Comparison of ENCODE assay signal across 24 cellular contexts in the genomic region with DNA sequence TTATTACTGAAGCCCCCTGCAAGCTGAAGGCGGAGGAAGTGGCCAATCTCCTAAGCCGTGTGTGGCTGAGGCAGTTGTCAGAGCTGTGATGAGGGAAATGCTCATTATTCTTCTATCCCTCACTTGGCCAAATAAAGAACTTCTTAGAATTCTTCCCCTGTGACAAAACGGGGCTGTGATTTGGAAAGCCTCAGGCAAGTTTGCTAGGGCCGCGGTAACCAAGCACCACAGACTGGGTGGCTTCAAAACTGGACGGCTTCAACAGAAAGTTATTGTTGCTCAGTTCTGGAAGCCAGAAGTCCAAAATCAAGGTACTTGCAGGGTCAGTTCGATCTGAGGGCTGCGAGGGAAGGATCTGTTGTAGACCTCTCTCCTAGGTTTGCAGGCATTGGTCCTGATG.
A peak's percentile ranks its signal among the peaks of the same experiment; 100 is the strongest.
DNase-seq lines count a peak whose midpoint lies in the region; ATAC-seq, FAIRE-seq and TF ChIP-seq lines count a peak whose summit lies in the region.
"Had no signal": no experiment of that assay in that cellular context is flagged by ENCODE, and none has a peak within 500 bp of the region (broad histone marks: within the 10 kb centered on the region; RNA-seq: fewer than 3 reads in every experiment).

No MANE protein-coding gene starts in this region.

- peak; percentile 90 for DNase-seq in AG10803 (ENCODE audit: low read depth)
- peak; percentile 76 for DNase-seq in GM23248
- peak; percentile 72 for DNase-seq in adipocyte (ENCODE audit: low read depth)
- no peak for DNase-seq in keratinocyte (ENCODE audit: low read depth, low spot score)
- DNase-seq in upper lobe of left lung = no peak
- no peak for DNase-seq in activated CD4-positive, alpha-beta memory T cell treated with anti-CD3 and anti-CD28 coated beads for 36 hours
- DNase-seq: activated CD4-positive, alpha-beta memory T cell treated with anti-CD3 and anti-CD28 coated beads, Interleukin-2, amount 10 ng/mL, durations not matched to agents 7 days and 5 days; activated naive CD4-positive, alpha-beta T cell treated with anti-CD3 and anti-CD28 coated beads, Interleukin-2, amount 50 U/mL, for 16 hours; activated T-cell treated with anti-CD3 and anti-CD28 coated beads, Interleukin-2, amount 50 U/mL, for 24 hours; CD8-positive, alpha-beta memory T cell; DND-41; endodermal cell; KG1; left colon; midbrain; NCI-H1048; NCI-H510A treated with DMSO at 0.1 percent for 48 hours; nephron progenitor cell; psoas muscle; SHP77; stimulated activated CD8-positive, alpha-beta memory T cell treated with anti-CD3 and anti-CD28 coated beads, Interleukin-4, amount 100 ng/mL, for 48 hours; T-helper 2 cell had no signal

- H3K9me3 Mint-ChIP-seq in activated CD4-positive, alpha-beta memory T cell treated with anti-CD3 and anti-CD28 coated beads for 36 hours = no peaks in the 10 kb centered on the region
- H3K9me3 Mint-ChIP-seq: activated CD4-positive, alpha-beta memory T cell treated with anti-CD3 and anti-CD28 coated beads, Interleukin-2, amount 10 ng/mL, durations not matched to agents 7 days and 5 days; activated T-cell treated with anti-CD3 and anti-CD28 coated beads, Interleukin-2, amount 50 U/mL, for 24 hours; CD8-positive, alpha-beta memory T cell; endodermal cell; nephron progenitor cell had no signal

- H3K27ac ChIP-seq in GM23248 = peak overlapping the region; percentile 67
- H3K27ac ChIP-seq in keratinocyte (ENCODE audit: control insufficient read depth, insufficient read depth, low read length) = peak overlapping the region; percentile 90
- H3K27ac ChIP-seq in upper lobe of left lung = no peak overlapping the region
- H3K27ac ChIP-seq: psoas muscle had no signal

- POLR2A ChIA-PET in activated CD4-positive, alpha-beta memory T cell treated with anti-CD3 and anti-CD28 coated beads for 36 hours (lab: Charles Lee) = no interaction called here

- no peak overlapping the region for H3K27ac Mint-ChIP-seq in activated CD4-positive, alpha-beta memory T cell treated with anti-CD3 and anti-CD28 coated beads for 36 hours
- H3K27ac Mint-ChIP-seq: activated CD4-positive, alpha-beta memory T cell treated with anti-CD3 and anti-CD28 coated beads, Interleukin-2, amount 10 ng/mL, durations not matched to agents 7 days and 5 days; activated T-cell treated with anti-CD3 and anti-CD28 coated beads, Interleukin-2, amount 50 U/mL, for 24 hours; CD8-positive, alpha-beta memory T cell; endodermal cell; nephron progenitor cell had no signal

- no peaks in the 10 kb centered on the region for H3K36me3 Mint-ChIP-seq in activated CD4-positive, alpha-beta memory T cell treated with anti-CD3 and anti-CD28 coated beads for 36 hours

- H3K9ac ChIP-seq in GM23248 (peak overlapping the region; percentile 38; the same call in 1 of the 2 replicates), adipocyte (ENCODE audit: low read length) (no peak overlapping the region), keratinocyte (ENCODE audit: control insufficient read depth, extremely low read depth, insufficient read depth, low read length) (peak overlapping the region; percentile 65)

- H3K4me2 ChIP-seq in GM23248 (ENCODE audit: unreplicated experiment) (peak overlapping the region; percentile 6), keratinocyte (ENCODE audit: control insufficient read depth, extremely low read depth, insufficient read depth, low read depth, low read length) (peak overlapping the region; percentile 54)

- intact Hi-C loops in activated CD4-positive, alpha-beta memory T cell treated with anti-CD3 and anti-CD28 coated beads for 36 hours (cut with micrococcal nuclease) = no loop called here

- no peaks in the 10 kb centered on the region for H3K79me2 ChIP-seq in GM23248 (ENCODE audit: insufficient read depth)
- no peaks in the 10 kb centered on the region for H3K79me2 ChIP-seq in keratinocyte (ENCODE audit: control insufficient read depth, insufficient read depth, low read length)

- no peaks in the 10 kb centered on the region for H3K36me3 ChIP-seq in GM23248 (ENCODE audit: low read depth)
- H3K36me3 ChIP-seq in adipocyte (ENCODE audit: control insufficient read depth, insufficient read depth, low read length, severe bottlenecking) = no peaks in the 10 kb centered on the region
- H3K36me3 ChIP-seq in keratinocyte (ENCODE audit: control insufficient read depth in 2 of 2, extremely low read depth in 1 of 2, insufficient read depth in 2 of 2, low read length in 2 of 2) = no peaks in the 10 kb centered on the region
- H3K36me3 ChIP-seq in upper lobe of left lung = no peaks in the 10 kb centered on the region

- H3K27me3 ChIP-seq in GM23248 (replicated peaks; ENCODE audit: insufficient read depth) = no peaks in the 10 kb centered on the region
- H3K27me3 ChIP-seq in adipocyte (replicated peaks; ENCODE audit: control insufficient read depth, insufficient read depth, low read length) = no peaks in the 10 kb centered on the region
- no peaks in the 10 kb centered on the region for H3K27me3 ChIP-seq in keratinocyte (ENCODE audit: control insufficient read depth, extremely low read depth, insufficient read depth, low read length)
- no peaks in the 10 kb centered on the region for H3K27me3 ChIP-seq in upper lobe of left lung

- peaks cover 31% of the 10 kb centered on the region for H3F3A ChIP-seq in GM23248 (ENCODE audit: insufficient read depth)

- H3K9me3 ChIP-seq in GM23248 (ENCODE audit: low read depth) = no peaks in the 10 kb centered on the region
- no peaks in the 10 kb centered on the region for H3K9me3 ChIP-seq in adipocyte (ENCODE audit: control insufficient read depth, low read length)
- no peaks in the 10 kb centered on the region for H3K9me3 ChIP-seq in keratinocyte (ENCODE audit: control insufficient read depth, low read depth, low read length)
- no peaks in the 10 kb centered on the region for H3K9me3 ChIP-seq in upper lobe of left lung
- H3K9me3 ChIP-seq: psoas muscle had no signal

- peak; percentile 34 for FAIRE-seq in keratinocyte (lab: Jason Lieb, UNC)

- 28% methylated on average over 8 of the region's 8 CpGs for WGBS in GM23248 (ENCODE audit: low coverage in 1 of 2, low lambda C conversion rate in 2 of 2, missing lambda C conversion rate in 2 of 2), 2 experiments
- 78 to 79% methylated on average over 8 of the region's 8 CpGs for WGBS in upper lobe of left lung, 2 donors

- no peaks in the 10 kb centered on the region for H3K9me2 ChIP-seq in GM23248 (ENCODE audit: insufficient read depth)

- no peak overlapping the region for H3K4me3 ChIP-seq in AG10803 (ENCODE audit: low read length)
- no peak overlapping the region for H3K4me3 ChIP-seq in GM23248
- no peak overlapping the region for H3K4me3 ChIP-seq in adipocyte (ENCODE audit: low read length)
- no peak overlapping the region for H3K4me3 ChIP-seq in keratinocyte (ENCODE audit: control insufficient read depth in 2 of 3, extremely low read depth in 1 of 3, insufficient read depth in 2 of 3, low read depth in 1 of 3, low read length in 3 of 3)
- H3K4me3 ChIP-seq in upper lobe of left lung = no peak overlapping the region
- H3K4me3 ChIP-seq: psoas muscle had no signal

- no peak overlapping the region for H3K4me3 Mint-ChIP-seq in activated CD4-positive, alpha-beta memory T cell treated with anti-CD3 and anti-CD28 coated beads for 36 hours
- H3K4me3 Mint-ChIP-seq: activated CD4-positive, alpha-beta memory T cell treated with anti-CD3 and anti-CD28 coated beads, Interleukin-2, amount 10 ng/mL, durations not matched to agents 7 days and 5 days; activated T-cell treated with anti-CD3 and anti-CD28 coated beads, Interleukin-2, amount 50 U/mL, for 24 hours; CD8-positive, alpha-beta memory T cell; endodermal cell; nephron progenitor cell had no signal

- dilution Hi-C loops in keratinocyte (cut with MboI; ENCODE audit: extremely low pct_ligation_motif_present, low sequenced_read_pairs) = loop anchor here (25.0 kb wide), 1 partner anchor 165 kb away; the partner anchor contains the start of gene IL6

- CTCF ChIA-PET in activated CD4-positive, alpha-beta memory T cell treated with anti-CD3 and anti-CD28 coated beads for 36 hours (lab: Charles Lee) = no interaction called here

- in situ Hi-C loops in GM23248 (cut with MboI) = loop anchor here (5.0 kb wide), 1 partner anchor 155 kb away; the partner anchor contains the start of gene IL6

- no peak for TF ChIP-seq CTCF in AG10803 (conservative IDR thresholded peaks at IDR 0.05; ENCODE audit: low read length)
- no peak for TF ChIP-seq CTCF in keratinocyte (optimal IDR thresholded peaks at IDR 0.05 in 1 of 3, IDR thresholded peaks at IDR 0.05 in 1 of 3, conservative IDR thresholded peaks at IDR 0.05 in 1 of 3; ENCODE audit: extremely low read depth in 1 of 3, insufficient read depth in 2 of 3, low read length in 3 of 3)
- no peak for TF ChIP-seq CTCF in upper lobe of left lung (IDR thresholded peaks at IDR 0.05)

- peaks cover 31% of the 10 kb centered on the region for H3K27me3 Mint-ChIP-seq in activated CD4-positive, alpha-beta memory T cell treated with anti-CD3 and anti-CD28 coated beads for 36 hours

- no peaks in the 10 kb centered on the region for H3K9me1 ChIP-seq in keratinocyte (ENCODE audit: control insufficient read depth, extremely low read depth, insufficient read depth, low read length)

- H4K20me1 ChIP-seq in GM23248 (ENCODE audit: insufficient read depth) (no peaks in the 10 kb centered on the region), keratinocyte (ENCODE audit: control insufficient read depth, extremely low read depth, insufficient read depth, low read length) (no peaks in the 10 kb centered on the region)

- H3K4me1 ChIP-seq in GM23248 (ENCODE audit: insufficient read depth) (peaks cover 31% of the 10 kb centered on the region), adipocyte (ENCODE audit: control insufficient read depth, insufficient read depth, low read length) (peaks cover 32% of the 10 kb centered on the region), keratinocyte (ENCODE audit: control insufficient read depth, extremely low read depth, insufficient read depth, low read length) (peaks cover 22% of the 10 kb centered on the region), upper lobe of left lung (peaks cover 10 to 47% (median 16%) of the 10 kb centered on the region in 4 donors)

- ATAC-seq in upper lobe of left lung (ENCODE audit: low FRiP score in 2 of 2) = no peak
- ATAC-seq in HG02970 (IDR thresholded peaks at IDR 0.05; ENCODE audit: low FRiP score, unreplicated experiment) = no peak
- no peak for ATAC-seq in HG02763 (IDR thresholded peaks at IDR 0.05; ENCODE audit: unreplicated experiment)
- ATAC-seq: left colon, psoas muscle had no signal

- no peak overlapping the region for H2AFZ ChIP-seq in GM23248
- no peak overlapping the region for H2AFZ ChIP-seq in keratinocyte (ENCODE audit: control insufficient read depth, low read length)

- TF ChIP-seq POLR2A in upper lobe of left lung (IDR thresholded peaks at IDR 0.05) = no peak

- no peak for TF ChIP-seq EP300 in upper lobe of left lung (IDR thresholded peaks at IDR 0.05)

- peaks cover 3% of the 10 kb centered on the region for H3K4me1 Mint-ChIP-seq in activated CD4-positive, alpha-beta memory T cell treated with anti-CD3 and anti-CD28 coated beads for 36 hours (ENCODE audit: low read depth)
- H3K4me1 Mint-ChIP-seq: CD8-positive, alpha-beta memory T cell had no signal

Comparison
In these comparisons a context has a peak if more than half of its experiments do, and no peak if none do; other contexts are left out.
1. DNase-seq: peak in AG10803 (single experiment), GM23248 (single experiment) and adipocyte (single experiment); none in keratinocyte (single experiment), upper lobe of left lung (0 of 2) and activated CD4-positive, alpha-beta memory T cell treated with anti-CD3 and anti-CD28 coated beads for 36 hours (single experiment).
2. H3K27ac ChIP-seq: peak in GM23248 (single experiment) and keratinocyte (single experiment); none in upper lobe of left lung (0 of 4).